Comparison of ENCODE assay signal across 16 cellular contexts in genomic region chr2:177118636-177119035, GRCh38.
"Had no signal": no experiment of that assay in that cellular context is flagged by ENCODE, and none has a peak within 500 bp of the region (broad histone marks: within the 10 kb centered on the region; RNA-seq: fewer than 3 reads in every experiment).

No MANE protein-coding gene starts in this region.

- H3K4me1 ChIP-seq: breast epithelium, gastroesophageal sphincter, tibial artery had no signal

- ATAC-seq: activated naive CD8-positive, alpha-beta T cell treated with anti-CD3 and anti-CD28 coated beads, Interleukin-2, amount 50 U/mL, for 24 hours; effector memory CD8-positive, alpha-beta T cell; gastroesophageal sphincter; natural killer cell treated with Interleukin-12 subunit alpha and Interleukin-12 subunit beta and Interleukin-15 and Interleukin-18, amount 100 ng/mL, for 72 hours had no signal

- H3K27ac ChIP-seq: breast epithelium, gastroesophageal sphincter, tibial artery had no signal

- DNase-seq: activated CD4-positive, alpha-beta T cell treated with anti-CD3 and anti-CD28 coated beads, Interleukin-2, amount 10 ng/mL, durations not matched to agents 7 days and 5 days; activated CD4-positive, CD25-positive, alpha-beta regulatory T cell; activated naive CD4-positive, alpha-beta T cell treated with Interleukin-2 at 50 U/mL for 16 hours; activated naive CD8-positive, alpha-beta T cell treated with anti-CD3 and anti-CD28 coated beads, Interleukin-2, amount 50 U/mL, for 24 hours; aorta; dermis blood vessel endothelial cell; effector memory CD8-positive, alpha-beta T cell; mesenchymal stem cell; posterior cingulate gyrus; stimulated activated CD4-positive, alpha-beta T cell treated with anti-CD3 and anti-CD28 coated beads, Interleukin-4, amount 100 ng/mL, for 24 hours; stimulated activated naive CD4-positive, alpha-beta T cell; SW 1271; tibial artery had no signal

- H3K27me3 ChIP-seq: breast epithelium, gastroesophageal sphincter, tibial artery had no signal
